Comparison of ENCODE assay signal across 8 cellular contexts in genomic region chr2:86337235-86338099, GRCh38. TPM values are rescaled to one million over a fixed set of nuclear protein-coding genes. Genes with fewer than 3 reads are reported as not detected.
DNase-seq lines count a peak whose midpoint lies in the region; ATAC-seq and TF ChIP-seq lines count a peak whose summit lies in the region.

REEP1 (minus strand) TSS chr2:86337626; CDS start chr2:86337510, 116 bp downstream.

- no peak within 1 kb of the TSS for H3K27ac Mint-ChIP-seq in activated naive CD4-positive, alpha-beta T cell treated with anti-CD3 and anti-CD28 coated beads, Interleukin-2, amount 50 U/mL, for 72 hours

- ATAC-seq in activated naive CD4-positive, alpha-beta T cell treated with anti-CD3 and anti-CD28 coated beads, Interleukin-2, amount 50 U/mL, for 72 hours: peak; percentile 77 to 84
- ATAC-seq in left ventricle myocardium superior (peak; percentile 92), GM21515 (IDR thresholded peaks at IDR 0.05; ENCODE audit: unreplicated experiment) (no peak), HG02759 (IDR thresholded peaks at IDR 0.05; ENCODE audit: unreplicated experiment) (no peak)

- no peaks in the 10 kb centered on the region for H3K27me3 ChIP-seq in prostate gland (replicated peaks; ENCODE audit: insufficient read depth)

- peaks cover 8 to 15% of the 10 kb centered on the region in 2 donors for H3K9me3 Mint-ChIP-seq in activated naive CD4-positive, alpha-beta T cell treated with anti-CD3 and anti-CD28 coated beads, Interleukin-2, amount 50 U/mL, for 72 hours

- DNase-seq in LoVo (ENCODE audit: low spot score): peak; percentile 34
- peak in 1 of 2 donors; percentile 38 for DNase-seq in activated naive CD4-positive, alpha-beta T cell treated with anti-CD3 and anti-CD28 coated beads, Interleukin-2, amount 50 U/mL, for 72 hours (ENCODE audit: low spot score in 2 of 2)
- DNase-seq in left ventricle myocardium superior: peak; percentile 73
- DNase-seq in prostate gland (ENCODE audit: low spot score): no peak
- no peak for DNase-seq in activated CD4-positive, CD25-positive, alpha-beta regulatory T cell treated with anti-CD3 and anti-CD28 coated beads, Interleukin-2, amount 50 U/mL, for 72 hours

- H3K4me3 ChIP-seq in GM08714 (ENCODE audit: low read length) (peak within 1 kb of the TSS; percentile 26; the same call in 1 of the 2 replicates), prostate gland (peak within 1 kb of the TSS; percentile 35 to 46)

- no peak for TF ChIP-seq POLR2A in prostate gland (IDR thresholded peaks at IDR 0.05)

- H3K36me3 Mint-ChIP-seq in activated naive CD4-positive, alpha-beta T cell treated with anti-CD3 and anti-CD28 coated beads, Interleukin-2, amount 50 U/mL, for 72 hours: peaks cover 10 to 19% of the 10 kb centered on the region in 2 donors

- H3K9me3 ChIP-seq in prostate gland: no peaks in the 10 kb centered on the region

- no peaks in the 10 kb centered on the region for H3K36me3 ChIP-seq in prostate gland

- intact Hi-C loops in left ventricle myocardium superior (cut with micrococcal nuclease): no loop called here
- intact Hi-C loops in prostate gland (cut with DNase I): loop anchor here (5.0 to 10.0 kb wide), 2 partner anchors 35 to 113 kb away; no protein-coding TSS in a partner anchor

- WGBS in prostate gland: 1% methylated on average over 38 of the region's 102 CpGs

- H3K4me1 ChIP-seq in prostate gland (replicated peaks): no peaks in the 10 kb centered on the region

- no peak for TF ChIP-seq CTCF in prostate gland (IDR thresholded peaks at IDR 0.05)

- H3K27ac ChIP-seq in prostate gland: no peak within 1 kb of the TSS

RNA-seq across cellular contexts. Expression of gene REEP1, which starts in this region (rescaled TPM):
- under 1 TPM; 0.45 to 0.59 TPM for total RNA-seq in activated naive CD4-positive, alpha-beta T cell treated with anti-CD3 and anti-CD28 coated beads, Interleukin-2, amount 50 U/mL, for 72 hours
- total RNA-seq in left ventricle myocardium superior (21.3 TPM), prostate gland (100 to 1,000 TPM in 1 of 2 donors, 1 to 10 TPM in 1; 6.6 to 224 TPM)

Comparison
In these comparisons a context has a peak if more than half of its experiments do, and no peak if none do; other contexts are left out.
1. RNA of gene REEP1 (total RNA-seq): 6.6 to 224 TPM in prostate gland and 21.3 TPM in left ventricle myocardium superior (single experiment); 0.45 to 0.59 TPM in activated naive CD4-positive, alpha-beta T cell treated with anti-CD3 and anti-CD28 coated beads, Interleukin-2, amount 50 U/mL, for 72 hours; every median in the first group is over 4 times any median in the second.
2. Peak in ATAC-seq in activated naive CD4-positive, alpha-beta T cell treated with anti-CD3 and anti-CD28 coated beads, Interleukin-2, amount 50 U/mL, for 72 hours; RNA of the gene not detected or under 1 TPM.
3. DNase-seq: peak in LoVo (single experiment) and left ventricle myocardium superior (single experiment); none in prostate gland (single experiment) and activated CD4-positive, CD25-positive, alpha-beta regulatory T cell treated with anti-CD3 and anti-CD28 coated beads, Interleukin-2, amount 50 U/mL, for 72 hours (single experiment).